13 cellular contexts compared by ENCODE assay signal in the genomic region with DNA sequence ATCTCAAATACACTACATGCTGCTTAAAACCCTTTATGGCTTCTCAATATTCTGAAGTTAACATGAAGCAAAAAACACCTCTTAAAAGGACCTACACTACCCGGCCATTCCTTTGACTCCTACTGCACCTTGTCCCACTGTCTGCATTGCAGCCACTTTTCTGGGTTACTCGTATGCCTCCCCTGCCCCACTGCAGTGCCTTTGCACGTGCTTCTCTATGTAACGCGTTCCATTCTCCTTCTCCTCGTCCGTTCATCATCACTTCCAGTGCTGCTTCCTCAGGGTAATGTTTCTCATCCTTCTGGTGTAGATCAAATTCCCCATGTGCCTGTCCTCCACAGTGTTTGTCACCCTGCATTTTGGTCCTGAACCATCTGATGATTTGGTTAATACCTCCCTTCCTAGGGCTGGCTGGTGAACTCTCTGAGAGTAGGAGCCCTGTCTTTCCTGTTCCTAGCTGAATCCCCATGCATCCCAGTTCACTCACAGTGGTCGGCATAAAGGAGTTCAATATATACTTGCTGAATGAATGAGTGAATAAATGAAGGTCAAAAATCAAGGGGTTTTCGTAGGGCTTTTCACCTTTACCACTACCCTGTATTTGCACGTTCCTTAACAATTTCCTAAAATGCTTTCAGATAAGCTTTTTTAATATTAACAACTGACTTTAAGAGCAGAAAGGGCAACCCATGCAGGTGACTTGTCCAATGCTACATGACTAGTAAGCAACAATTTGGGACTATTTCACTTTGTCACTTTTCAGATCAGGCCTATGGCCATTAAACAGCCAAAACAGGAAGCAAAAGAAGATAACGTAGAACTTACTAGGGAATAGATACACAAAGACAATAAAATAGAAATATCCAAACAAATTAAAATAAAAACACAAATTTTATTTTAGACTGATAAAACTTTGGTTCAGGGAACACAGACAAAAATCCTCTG. TPM values are rescaled to one million over a fixed set of nuclear protein-coding genes. Genes with fewer than 3 reads are reported as not detected.
DNase-seq lines count a peak whose midpoint lies in the region; ATAC-seq and TF ChIP-seq lines count a peak whose summit lies in the region.
"Had no signal": no experiment of that assay in that cellular context is flagged by ENCODE, and none has a peak within 500 bp of the region (broad histone marks: within the 10 kb centered on the region; RNA-seq: fewer than 3 reads in every experiment).

No MANE protein-coding gene starts in this region.

- H3K27ac ChIP-seq in OCI-LY1 (ENCODE audit: low read depth, low read length, poor library complexity, severe bottlenecking) (no peak overlapping the region), dorsolateral prefrontal cortex (no peak overlapping the region)

- H3F3A ChIP-seq in OCI-LY1 (ENCODE audit: insufficient read depth, low read length), result no peaks in the 10 kb centered on the region

- H4K20me1 ChIP-seq in OCI-LY1 (ENCODE audit: insufficient read depth, low read length), result no peaks in the 10 kb centered on the region

- H3K4me3 ChIP-seq in HFF-Myc (replicated peaks; ENCODE audit: low read depth, low read length) (peak overlapping the region; percentile 72; the same call in 1 of the 2 replicates), OCI-LY1 (ENCODE audit: low read depth, low read length, poor library complexity, severe bottlenecking) (peak overlapping the region; percentile 81), fibroblast of pulmonary artery (replicated peaks; ENCODE audit: low read depth, low read length) (peak overlapping the region; percentile 66), skeletal muscle satellite cell (ENCODE audit: low read length) (no peak overlapping the region), dorsolateral prefrontal cortex (peak overlapping the region in 24 of 59 donors; percentile 71 to 99 (median 92))

- no peaks in the 10 kb centered on the region for H3K9me2 ChIP-seq in OCI-LY1 (ENCODE audit: low read depth, low read length)

- H3K4me1 ChIP-seq in OCI-LY1 (ENCODE audit: insufficient read depth, low read length, severe bottlenecking) (peaks cover 20% of the 10 kb centered on the region), skeletal muscle satellite cell (ENCODE audit: control insufficient read depth, insufficient read depth, low read length) (peaks cover 5% of the 10 kb centered on the region)

- H3K27me3 ChIP-seq in OCI-LY1 (ENCODE audit: insufficient read depth, low read length) (no peaks in the 10 kb centered on the region; the same call in 1 of the 2 replicates), skeletal muscle satellite cell (ENCODE audit: control insufficient read depth, insufficient read depth, low read length) (peaks cover 17% of the 10 kb centered on the region), dorsolateral prefrontal cortex (no peaks in the 10 kb centered on the region)
- H3K27me3 ChIP-seq: SJSA1 had no signal

- H3K4me2 ChIP-seq in OCI-LY1 (ENCODE audit: low read length) (peak overlapping the region; percentile 87), skeletal muscle satellite cell (ENCODE audit: low read length) (peak overlapping the region; percentile 85)

- DNase-seq in HFF-Myc (ENCODE audit: extremely low read depth, low read depth) (no peak), fibroblast of pulmonary artery (ENCODE audit: low read depth) (no peak), activated gamma-delta T cell treated with Interleukin-2 at 50 U/mL for 16 hours (no peak), dorsolateral prefrontal cortex (no peak)
- DNase-seq: activated CD4-positive, alpha-beta T cell treated with anti-CD3 and anti-CD28 coated beads for 48 hours; activated naive CD4-positive, alpha-beta T cell; NCI-H2227 treated with DMSO at 0.1 percent for 48 hours; retina had no signal

- peaks cover 24% of the 10 kb centered on the region for H3K79me2 ChIP-seq in OCI-LY1 (ENCODE audit: insufficient read depth, low read length)

- intact Hi-C loops in dorsolateral prefrontal cortex (cut with DNase I), result loop anchor here in 1 of 2 donors (5.0 kb wide), 1 partner anchor 577 kb away; a partner anchor contains a TSS

- no peak overlapping the region for H2AFZ ChIP-seq in OCI-LY1 (ENCODE audit: low read length)

- no peak for TF ChIP-seq CTCF in HFF-Myc (IDR thresholded peaks at IDR 0.05; ENCODE audit: low read depth, low read length, missing control alignments)
- no peak for TF ChIP-seq CTCF in OCI-LY1 (IDR thresholded peaks at IDR 0.05; ENCODE audit: low read length)
- TF ChIP-seq CTCF in fibroblast of pulmonary artery (IDR thresholded peaks at IDR 0.05; ENCODE audit: low read length, missing control alignments), result no peak
- no peak for TF ChIP-seq CTCF in dorsolateral prefrontal cortex (IDR thresholded peaks at IDR 0.05 in 54 of 56, conservative IDR thresholded peaks at IDR 0.05 in 2 of 56; ENCODE audit: low read depth in 1 of 56, partially characterized antibody in 56 of 56)

- H3K9me3 ChIP-seq in OCI-LY1 (ENCODE audit: low read length) (no peaks in the 10 kb centered on the region), skeletal muscle satellite cell (replicated peaks; ENCODE audit: low read length) (no peaks in the 10 kb centered on the region)
- H3K9me3 ChIP-seq: SJSA1 had no signal

- ATAC-seq in GM18873 (IDR thresholded peaks at IDR 0.05; ENCODE audit: low FRiP score, unreplicated experiment) (no peak), GM19023 (IDR thresholded peaks at IDR 0.05; ENCODE audit: unreplicated experiment) (no peak)

- H3K9ac ChIP-seq in OCI-LY1 (ENCODE audit: low read length), result no peak overlapping the region
- H3K9ac ChIP-seq in skeletal muscle satellite cell (ENCODE audit: low read depth, low read length), result peak overlapping the region; percentile 85

- no peaks in the 10 kb centered on the region; the same call in 1 of the 2 replicates for H3K36me3 ChIP-seq in OCI-LY1 (ENCODE audit: insufficient read depth, low read length)
- H3K36me3 ChIP-seq in skeletal muscle satellite cell (ENCODE audit: insufficient read depth, low read length), result no peaks in the 10 kb centered on the region

RNA-seq across cellular contexts. Expression of a gene that starts 2.4 kb away (rescaled TPM):
- total RNA-seq in skeletal muscle satellite cell (2012; rRNA removed), result 142 and 160 TPM in 2 replicates
- 10 to 100 TPM; 36.5 to 71.7 (median 52.9) TPM for total RNA-seq in dorsolateral prefrontal cortex
